In genomic region chr15:68875377-68876116, GRCh38 we compare ENCODE assay signal across 8 cellular contexts. TPM values are rescaled to one million over a fixed set of nuclear protein-coding genes. Genes with fewer than 3 reads are reported as not detected.
DNase-seq lines count a peak whose midpoint lies in the region; ATAC-seq and TF ChIP-seq lines count a peak whose summit lies in the region.

No MANE protein-coding gene starts in this region.

- peak; percentile 49 for ATAC-seq in HG03159 (IDR thresholded peaks at IDR 0.05; ENCODE audit: unreplicated experiment)
- no peak for ATAC-seq in HG02884 (IDR thresholded peaks at IDR 0.05; ENCODE audit: unreplicated experiment)

- no peak overlapping the region for H3K4me3 ChIP-seq in BLaER1
- H3K4me3 ChIP-seq in dorsolateral prefrontal cortex, result peak overlapping the region; percentile 14 to 73 (median 51)
- H3K4me3 ChIP-seq in liver (ENCODE audit: low read depth in 1 of 3, low read length in 3 of 3), result peak overlapping the region; percentile 39 to 63 (median 56)

- H3K27ac ChIP-seq in BLaER1, result no peak overlapping the region
- peak overlapping the region in 2 of 59 donors; percentile 27 to 44 for H3K27ac ChIP-seq in dorsolateral prefrontal cortex
- no peak overlapping the region for H3K27ac ChIP-seq in liver (ENCODE audit: low read depth in 1 of 2, low read length in 2 of 2)

- H3K9ac ChIP-seq in BLaER1, result no peak overlapping the region
- H3K9ac ChIP-seq in liver (ENCODE audit: low read depth in 1 of 2, low read length in 2 of 2), result no peak overlapping the region

- DNase-seq in NCI-H69 (lab: John Stamatoyannopoulos, UW) (peak; percentile 84), dorsolateral prefrontal cortex (peak; percentile 90 to 96 (median 94))
- peak; percentile 92 to 95 for DNase-seq in activated CD4-positive, alpha-beta T cell treated with anti-CD3 and anti-CD28 coated beads, Interleukin-2, amount 50 U/mL, for 4 hours
- DNase-seq in stimulated activated CD4-positive, alpha-beta T cell treated with anti-CD3 and anti-CD28 coated beads, Interleukin-2, amount 100 ng/mL, for 4 hours (ENCODE audit: low read depth), result peak; percentile 87

- H3K36me3 ChIP-seq in BLaER1, result no peaks in the 10 kb centered on the region
- H3K36me3 ChIP-seq in liver (ENCODE audit: control insufficient read depth in 4 of 4, insufficient read depth in 3 of 4, low read depth in 1 of 4, low read length in 3 of 4), result no peaks in the 10 kb centered on the region

- H3K4me2 ChIP-seq in BLaER1, result peak overlapping the region; percentile 72

- H3K4me1 ChIP-seq in BLaER1, result 0 out of 2 replicates have a peak, but pooled peaks cover 5% of the 10 kb centered on the region
- peaks cover 0 to 10% (median 3%) of the 10 kb centered on the region in 4 donors for H3K4me1 ChIP-seq in liver (ENCODE audit: control insufficient read depth in 4 of 4, insufficient read depth in 4 of 4, low read length in 3 of 4)

- no peaks in the 10 kb centered on the region for H4K20me1 ChIP-seq in BLaER1

- intact Hi-C loops in dorsolateral prefrontal cortex (cut with DNase I), result loop anchor here (1.0 to 10.0 kb wide), 9 partner anchors 47 to 571 kb away; no protein-coding TSS in a partner anchor

- peak; percentile 78 to 96 (median 92) for TF ChIP-seq CTCF in dorsolateral prefrontal cortex (IDR thresholded peaks at IDR 0.05 in 54 of 56, conservative IDR thresholded peaks at IDR 0.05 in 2 of 56; ENCODE audit: low read depth in 1 of 56, partially characterized antibody in 56 of 56)
- peak; percentile 94 for TF ChIP-seq CTCF in liver (IDR thresholded peaks at IDR 0.05; ENCODE audit: low read depth, low read length, missing input control)

- H3K9me3 ChIP-seq in BLaER1 (no peaks in the 10 kb centered on the region), liver (ENCODE audit: control insufficient read depth in 4 of 4, low read length in 3 of 4) (no peaks in the 10 kb centered on the region)

- TF ChIP-seq RAD21 in liver (IDR thresholded peaks at IDR 0.05), result peak; percentile 95 to 96

- H3K27me3 ChIP-seq in BLaER1 (no peaks in the 10 kb centered on the region), dorsolateral prefrontal cortex (no peaks in the 10 kb centered on the region), liver (ENCODE audit: control insufficient read depth in 4 of 4, insufficient read depth in 4 of 4, low read length in 3 of 4) (no peaks in the 10 kb centered on the region)

- WGBS in liver, result 5% methylated on average over 31 of the region's 31 CpGs

TF ChIP-seq in liver, 16 proteins besides CTCF, POLR2A, EP300 and RAD21:
- TF ChIP-seq YY1 (IDR thresholded peaks at IDR 0.05) (peak; percentile 28), MAX (IDR thresholded peaks at IDR 0.05) (peak; percentile 17), ATF3 (IDR thresholded peaks at IDR 0.05) (no peak), SP1 (IDR thresholded peaks at IDR 0.05) (peak; percentile 68), NR2F2 (IDR thresholded peaks at IDR 0.05) (peak; percentile 28), RXRA (IDR thresholded peaks at IDR 0.05) (peak in 1 of 2 donors; percentile 8), HNF4A (conservative IDR thresholded peaks at IDR 0.05) (peak; percentile 84 to 87), REST (IDR thresholded peaks at IDR 0.05) (no peak)
TF ChIP-seq in liver: peak in this region for 6.

RNA-seq across cellular contexts. Expression of gene SPESP1, which starts 54.8 kb away (rescaled TPM):
- total RNA-seq in dorsolateral prefrontal cortex, result 1 to 10 TPM in 78 of 120 experiments, under 1 TPM in 29, not detected in 13; 0.29 to 7.0 (median 1.7) TPM
- total RNA-seq in liver, result 1 to 10 TPM in 1 of 2 donors, under 1 TPM in 1; 0.33 to 2.0 TPM
- 1 to 10 TPM in 1 of 2 donors, under 1 TPM in 1; 0.80 to 3.2 TPM for polyA plus RNA-seq in liver

RNA-seq across cellular contexts. Expression of gene ANP32A, which starts 54.9 kb away (rescaled TPM):
- total RNA-seq in dorsolateral prefrontal cortex (100 to 1,000 TPM in 110 of 120 experiments, 10 to 100 TPM in 10; 83.9 to 167 (median 121) TPM), liver (10 to 100 TPM; 30.5 to 45.8 TPM)
- polyA plus RNA-seq in liver, result 10 to 100 TPM; 33.0 to 60.4 TPM
